8 cellular contexts compared by ENCODE assay signal in the genomic region with DNA sequence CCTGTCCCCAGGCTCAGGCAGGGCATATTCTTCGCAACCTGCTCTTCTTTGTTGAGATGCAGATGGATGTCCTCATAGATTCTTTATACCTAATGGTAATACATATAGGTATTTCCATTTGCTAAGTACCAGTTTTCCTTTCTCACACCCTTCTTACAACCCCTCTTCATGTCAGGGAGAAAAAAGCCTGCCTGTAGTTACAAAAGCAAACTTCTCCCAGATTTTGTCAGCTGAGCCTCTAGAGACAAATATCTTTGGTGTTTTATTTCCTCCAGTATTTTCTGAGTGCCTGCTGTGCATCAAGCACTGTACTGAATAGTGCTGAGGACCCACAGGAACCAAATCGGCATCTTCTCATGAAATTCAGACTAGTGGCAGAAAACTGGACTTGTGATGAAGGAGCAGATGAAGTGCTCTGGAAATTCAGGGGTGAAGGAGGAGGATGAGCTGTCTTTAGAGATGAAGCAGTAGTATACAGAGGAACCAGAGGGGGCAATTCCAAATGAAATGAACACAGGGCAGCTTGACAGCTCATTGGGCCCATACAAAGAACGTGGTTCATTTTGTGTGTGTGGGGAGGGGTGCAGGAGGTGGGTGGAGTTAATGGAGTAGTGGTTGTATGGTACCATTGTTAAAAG. TPM values are rescaled to one million over a fixed set of nuclear protein-coding genes. Genes with fewer than 3 reads are reported as not detected.
A peak's percentile ranks its signal among the peaks of the same experiment; 100 is the strongest.
DNase-seq lines count a peak whose midpoint lies in the region; ATAC-seq and TF ChIP-seq lines count a peak whose summit lies in the region.

No MANE protein-coding gene starts in this region.

- peaks cover 25% of the 10 kb centered on the region for H3K4me1 ChIP-seq in CD4-positive, alpha-beta memory T cell (ENCODE audit: insufficient read depth, low read length)
- H3K4me1 ChIP-seq in KMS-11 (ENCODE audit: low read depth, poor library complexity, severe bottlenecking) = peaks cover 19% of the 10 kb centered on the region
- peaks cover 17 to 22% of the 10 kb centered on the region in 2 donors for H3K4me1 ChIP-seq in naive thymus-derived CD4-positive, alpha-beta T cell (ENCODE audit: control insufficient read depth in 2 of 2, insufficient read depth in 2 of 2, low read length in 2 of 2)

- ATAC-seq in naive thymus-derived CD4-positive, alpha-beta T cell = no peak
- ATAC-seq in GM18498 (IDR thresholded peaks at IDR 0.05; ENCODE audit: unreplicated experiment) = no peak
- ATAC-seq in HG03095 (IDR thresholded peaks at IDR 0.05; ENCODE audit: unreplicated experiment) = no peak

- H3K36me3 ChIP-seq in CD4-positive, alpha-beta memory T cell (ENCODE audit: insufficient read depth, low read length) = peaks cover 46% of the 10 kb centered on the region
- no peaks in the 10 kb centered on the region for H3K36me3 ChIP-seq in KMS-11 (ENCODE audit: insufficient read depth)
- peaks cover 42% of the 10 kb centered on the region for H3K36me3 ChIP-seq in brain microvascular endothelial cell (replicated peaks)
- peaks cover 22 to 51% (median 30%) of the 10 kb centered on the region in 3 experiments for H3K36me3 ChIP-seq in naive thymus-derived CD4-positive, alpha-beta T cell (ENCODE audit: control insufficient read depth in 2 of 3, insufficient read depth in 3 of 3, low read length in 3 of 3)

- peaks cover 27 to 51% (median 39%) of the 10 kb centered on the region in 4 donors for H3K4me1 Mint-ChIP-seq in CD4-positive, alpha-beta memory T cell
- peaks cover 16 to 55% (median 43%) of the 10 kb centered on the region in 7 donors for H3K4me1 Mint-ChIP-seq in naive thymus-derived CD4-positive, alpha-beta T cell

- H3K27me3 Mint-ChIP-seq in CD4-positive, alpha-beta memory T cell = no peaks in the 10 kb centered on the region
- H3K27me3 Mint-ChIP-seq in naive thymus-derived CD4-positive, alpha-beta T cell = no peaks in the 10 kb centered on the region

- peak in 2 of 5 donors; percentile 14 to 44 for DNase-seq in CD4-positive, alpha-beta memory T cell
- DNase-seq in brain microvascular endothelial cell (no peak), T-helper 9 cell (no peak), NCI-H2196 (lab: John Stamatoyannopoulos, UW; ENCODE audit: unreplicated experiment) (no peak)
- DNase-seq in naive thymus-derived CD4-positive, alpha-beta T cell = peak in 1 of 9 donors; percentile 28

- H3K4me2 ChIP-seq in KMS-11 = peak overlapping the region; percentile 77

- POLR2A ChIA-PET in CD4-positive, alpha-beta memory T cell (lab: Charles Lee; ENCODE audit: partially characterized antibody) = interaction anchor here (0.8 to 4.8 kb wide), 14 partner anchors 9 to 158 kb away, joined by 3 to 102 read pairs (median 6); partner anchors contain the start of genes C1orf50, P3H1, SLC2A1 and ZNF691
- POLR2A ChIA-PET in naive thymus-derived CD4-positive, alpha-beta T cell (lab: Charles Lee) = interaction anchor here (0.6 to 9.0 kb wide), 10 partner anchors 10 to 159 kb away, joined by 3 to 134 read pairs (median 4); partner anchors contain the start of genes C1orf50 and P3H1

- H2AFZ ChIP-seq in KMS-11 (ENCODE audit: low read depth) = peak overlapping the region; percentile 57

- no peaks in the 10 kb centered on the region for H3K27me3 ChIP-seq in CD4-positive, alpha-beta memory T cell (ENCODE audit: insufficient read depth, low read length)
- no peaks in the 10 kb centered on the region for H3K27me3 ChIP-seq in KMS-11 (ENCODE audit: insufficient read depth, low read depth)
- no peaks in the 10 kb centered on the region for H3K27me3 ChIP-seq in brain microvascular endothelial cell (replicated peaks)
- H3K27me3 ChIP-seq in naive thymus-derived CD4-positive, alpha-beta T cell (ENCODE audit: control insufficient read depth in 2 of 2, insufficient read depth in 2 of 2, low read length in 2 of 2) = no peaks in the 10 kb centered on the region

- H4K20me1 ChIP-seq in KMS-11 (ENCODE audit: insufficient read depth) = no peaks in the 10 kb centered on the region

- peak overlapping the region; percentile 89 to 98 (median 97) for H3K27ac Mint-ChIP-seq in CD4-positive, alpha-beta memory T cell
- peak overlapping the region; percentile 79 to 99 (median 97) for H3K27ac Mint-ChIP-seq in naive thymus-derived CD4-positive, alpha-beta T cell

- TF ChIP-seq CTCF in KMS-11 (conservative IDR thresholded peaks at IDR 0.05; ENCODE audit: low read depth, low read length) (no peak), brain microvascular endothelial cell (IDR thresholded peaks at IDR 0.05; ENCODE audit: low read depth, low read length, missing control alignments) (peak; percentile 6)

- in situ Hi-C loops in brain microvascular endothelial cell (cut with HindIII; ENCODE audit: low pct_ligation_motif_present, low sequenced_read_pairs) = no loop called here

- H3K9me3 Mint-ChIP-seq in CD4-positive, alpha-beta memory T cell = peaks cover 0 to 7% (median 0%) of the 10 kb centered on the region in 8 donors
- H3K9me3 Mint-ChIP-seq in naive thymus-derived CD4-positive, alpha-beta T cell = peaks cover 0 to 4% (median 0%) of the 10 kb centered on the region in 11 donors

- peak overlapping the region; percentile 82 to 97 (median 94) for H3K4me3 Mint-ChIP-seq in CD4-positive, alpha-beta memory T cell
- peak overlapping the region; percentile 77 to 98 (median 96) for H3K4me3 Mint-ChIP-seq in naive thymus-derived CD4-positive, alpha-beta T cell

- CTCF ChIA-PET in CD4-positive, alpha-beta memory T cell (lab: Charles Lee; ENCODE audit: partially characterized antibody) = interaction anchor here (4.0 to 19.0 kb wide), 3 partner anchors 12 to 146 kb away, joined by 42 to 864 read pairs (median 69); no protein-coding TSS in a partner anchor
- CTCF ChIA-PET in naive thymus-derived CD4-positive, alpha-beta T cell (lab: Charles Lee) = interaction anchor here (1.2 to 7.6 kb wide), 3 partner anchors 8 to 148 kb away, joined by 6 to 122 read pairs (median 41); no protein-coding TSS in a partner anchor

- H3K36me3 Mint-ChIP-seq in CD4-positive, alpha-beta memory T cell = peaks cover 37 to 57% of the 10 kb centered on the region in 2 donors
- peaks cover 12 to 38% (median 20%) of the 10 kb centered on the region in 5 donors for H3K36me3 Mint-ChIP-seq in naive thymus-derived CD4-positive, alpha-beta T cell

- H3K4me3 ChIP-seq in CD4-positive, alpha-beta memory T cell (ENCODE audit: low read length in 2 of 2) = peak overlapping the region; percentile 45 to 85
- H3K4me3 ChIP-seq in KMS-11 (IDR thresholded peaks at IDR 0.05; ENCODE audit: insufficient read depth, low read depth, low read length) (no peak overlapping the region), brain microvascular endothelial cell (ENCODE audit: low read depth, low read length) (peak overlapping the region; percentile 71)
- H3K4me3 ChIP-seq in naive thymus-derived CD4-positive, alpha-beta T cell (ENCODE audit: low read length) = peak overlapping the region; percentile 10

- intact Hi-C loops in CD4-positive, alpha-beta memory T cell (cut with micrococcal nuclease) = loop anchor here (2.0 kb wide), 1 partner anchor 158 kb away; the partner anchor contains the start of genes C1orf50 and P3H1
- intact Hi-C loops in naive thymus-derived CD4-positive, alpha-beta T cell (cut with micrococcal nuclease) = loop anchor here (1.0 to 10.0 kb wide), 4 partner anchors 79 to 440 kb away; partner anchors contain the start of genes C1orf50 (in 1 of the 2), ELOVL1 (in 1 of the 2), ERMAP (in 1 of the 2) and P3H1 (in 1 of the 2)

- H3K9ac ChIP-seq in KMS-11 = peak overlapping the region; percentile 83; the same call in 1 of the 2 replicates

- no peaks in the 10 kb centered on the region for H3K9me3 ChIP-seq in CD4-positive, alpha-beta memory T cell (ENCODE audit: control insufficient read depth in 1 of 2, low read length in 2 of 2)
- H3K9me3 ChIP-seq in naive thymus-derived CD4-positive, alpha-beta T cell (ENCODE audit: control insufficient read depth in 2 of 3, low read length in 3 of 3) = no peaks in the 10 kb centered on the region

- no peaks in the 10 kb centered on the region for H3K79me2 ChIP-seq in KMS-11 (ENCODE audit: insufficient read depth, low read depth)

- H3K27ac ChIP-seq in CD4-positive, alpha-beta memory T cell (ENCODE audit: low read depth, low read length) = peak overlapping the region; percentile 72
- peak overlapping the region; percentile 21; the same call in 1 of the 2 replicates for H3K27ac ChIP-seq in KMS-11
- no peak overlapping the region for H3K27ac ChIP-seq in brain microvascular endothelial cell
- peak overlapping the region; percentile 82 for H3K27ac ChIP-seq in naive thymus-derived CD4-positive, alpha-beta T cell (ENCODE audit: low read depth, low read length)

RNA-seq across cellular contexts. Expression of gene SLC2A1, which starts 33.4 kb away (rescaled TPM):
- 10 to 100 TPM; 57.5 to 58.4 TPM for total RNA-seq in CD4-positive, alpha-beta memory T cell
- 10 to 100 TPM; 22.7 to 29.9 TPM for polyA plus RNA-seq in CD4-positive, alpha-beta memory T cell
- 100 to 1,000 TPM in 1 of 5 experiments, 10 to 100 TPM in 4; 43.6 to 123 (median 73.1) TPM for total RNA-seq in naive thymus-derived CD4-positive, alpha-beta T cell
- 10 to 100 TPM; 16.6 to 18.6 TPM for polyA plus RNA-seq in naive thymus-derived CD4-positive, alpha-beta T cell
